12 cellular contexts compared by ENCODE assay signal in genomic region chr18:22171839-22172582, GRCh38. TPM values are rescaled to one million over a fixed set of nuclear protein-coding genes. Genes with fewer than 3 reads are reported as not detected.
DNase-seq lines count a peak whose midpoint lies in the region; ATAC-seq and TF ChIP-seq lines count a peak whose summit lies in the region.
"Had no signal": no experiment of that assay in that cellular context is flagged by ENCODE, and none has a peak within 500 bp of the region (broad histone marks: within the 10 kb centered on the region; RNA-seq: fewer than 3 reads in every experiment).

No MANE protein-coding gene starts in this region.

- H3K4me1 ChIP-seq in BE2C (no peaks in the 10 kb centered on the region), ascending aorta (peaks cover 0 to 2% of the 10 kb centered on the region in 2 donors), left ventricle myocardium inferior (peaks cover 81% of the 10 kb centered on the region), ovary (ENCODE audit: insufficient read depth) (peaks cover 8% of the 10 kb centered on the region)

- H3K27ac ChIP-seq in ascending aorta (peak overlapping the region; percentile 98 to 99), left ventricle myocardium inferior (replicated peaks) (peak overlapping the region; percentile 100), ovary (peak overlapping the region; percentile 96 to 97)

- DNase-seq in BE2C (peak; percentile 15), ascending aorta (ENCODE audit: low spot score in 2 of 2) (no peak), left ventricle myocardium inferior (no peak), ovary (peak in 4 of 5 donors; percentile 46 to 60 (median 50)), OCI-M1 (lab: John Stamatoyannopoulos, UW) (no peak), NCI-H1694 treated with DMSO at 0.1 percent for 48 hours (lab: John Stamatoyannopoulos, UW) (no peak)
- DNase-seq: activated CD8-positive, alpha-beta memory T cell treated with anti-CD3 and anti-CD28 coated beads, Interleukin-2, amount 50 U/mL, for 48 hours; HCEC 1CT; NCI-H2171; T-cell had no signal

- H3K4me3 ChIP-seq in BE2C (ENCODE audit: low read depth, low read length), result no peak overlapping the region
- H3K4me3 ChIP-seq in ascending aorta, result peak overlapping the region; percentile 89 to 90
- peak overlapping the region; percentile 99 for H3K4me3 ChIP-seq in left ventricle myocardium inferior
- peak overlapping the region; percentile 98 for H3K4me3 ChIP-seq in ovary

- ATAC-seq in GM18520 (IDR thresholded peaks at IDR 0.05; ENCODE audit: unreplicated experiment) (no peak), HG03460 (IDR thresholded peaks at IDR 0.05; ENCODE audit: unreplicated experiment) (no peak)
- ATAC-seq: T-cell had no signal

- H3K27me3 ChIP-seq in BE2C (peaks cover 44% of the 10 kb centered on the region), ascending aorta (no peaks in the 10 kb centered on the region), left ventricle myocardium inferior (ENCODE audit: low read depth) (peaks cover 15% of the 10 kb centered on the region), ovary (no peaks in the 10 kb centered on the region)

- TF ChIP-seq POLR2A in ovary (IDR thresholded peaks at IDR 0.05), result no peak

- TF ChIP-seq CTCF in BE2C (IDR thresholded peaks at IDR 0.05; ENCODE audit: low read depth, low read length) (no peak), ascending aorta (IDR thresholded peaks at IDR 0.05) (no peak), left ventricle myocardium inferior (IDR thresholded peaks at IDR 0.05; ENCODE audit: borderline replicate concordance) (no peak), ovary (IDR thresholded peaks at IDR 0.05) (no peak)

- intact Hi-C loops in ascending aorta (cut with DNase I), result no loop called here
- intact Hi-C loops in left ventricle myocardium inferior (cut with micrococcal nuclease), result loop anchor here (5.0 kb wide), 1 partner anchor 390 kb away; no protein-coding TSS in a partner anchor
- intact Hi-C loops in ovary (cut with DNase I), result loop anchor here (2.0 to 10.0 kb wide), 5 partner anchors 175 to 390 kb away; no protein-coding TSS in a partner anchor

- TF ChIP-seq EP300 in ovary (IDR thresholded peaks at IDR 0.05), result no peak

- H3K36me3 ChIP-seq in BE2C, result no peaks in the 10 kb centered on the region
- peaks cover 9 to 16% of the 10 kb centered on the region in 2 donors for H3K36me3 ChIP-seq in ascending aorta
- H3K36me3 ChIP-seq in left ventricle myocardium inferior, result peaks cover 36% of the 10 kb centered on the region
- H3K36me3 ChIP-seq in ovary, result no peaks in the 10 kb centered on the region

- 2 to 14% (median 2%) methylated on average over 60 to 81 of the region's 81 CpGs for WGBS in ovary, 3 donors

- H3K9me3 ChIP-seq in BE2C (no peaks in the 10 kb centered on the region), ascending aorta (no peaks in the 10 kb centered on the region), left ventricle myocardium inferior (replicated peaks) (no peaks in the 10 kb centered on the region), ovary (no peaks in the 10 kb centered on the region)

RNA-seq across cellular contexts. Expression of gene GATA6, which starts 2.6 kb away (rescaled TPM):
- 0.15 TPM for polyA plus RNA-seq in BE2C (2012; ENCODE audit: insufficient read depth, insufficient read length, low read depth)
- 89.3 TPM for total RNA-seq in ascending aorta
- total RNA-seq in left ventricle myocardium inferior, result 60.9 TPM
- 100 to 1,000 TPM in 5 of 7 donors, 10 to 100 TPM in 2; 82.4 to 221 (median 140) TPM for total RNA-seq in ovary
- polyA plus RNA-seq in ovary, result 10 to 100 TPM; 30.2 to 54.0 TPM

Comparison
In these comparisons a context has a peak if more than half of its experiments do, and no peak if none do; other contexts are left out.
1. DNase-seq: peak in BE2C (single experiment) and ovary (4 of 5); none in ascending aorta (0 of 2), left ventricle myocardium inferior (single experiment), OCI-M1 (single experiment) and NCI-H1694 treated with DMSO at 0.1 percent for 48 hours (single experiment).
2. Peak in every context shown above with its lines, with median percentiles within 50 percentile points of each other: H3K27ac ChIP-seq.